In genomic region chr18:3159830-3160229, GRCh38 we compare ENCODE assay signal across 7 cellular contexts.
"Had no signal": no experiment of that assay in that cellular context is flagged by ENCODE, and none has a peak within 500 bp of the region (broad histone marks: within the 10 kb centered on the region; RNA-seq: fewer than 3 reads in every experiment).

No MANE protein-coding gene starts in this region.

- H3K4me3 ChIP-seq: GM23248, HAP-1 had no signal

- H2AFZ ChIP-seq: GM23248 had no signal

- H3K9ac ChIP-seq: GM23248 had no signal

- FAIRE-seq: HTR-8/SVneo had no signal

- H3K27ac ChIP-seq: GM23248 had no signal

- ATAC-seq: HCT116 had no signal

- H3K9me3 ChIP-seq: HAP-1 had no signal

- H3K4me1 ChIP-seq: HAP-1 had no signal

- DNase-seq: GM23248, GOT3, H7, IMR-90 had no signal
